ENCODE assay signal across 14 cellular contexts in genomic region chr14:74938873-74939495, GRCh38. TPM values are rescaled to one million over a fixed set of nuclear protein-coding genes. Genes with fewer than 3 reads are reported as not detected.
DNase-seq lines count a peak whose midpoint lies in the region; ATAC-seq, FAIRE-seq and TF ChIP-seq lines count a peak whose summit lies in the region.
"Had no signal": no experiment of that assay in that cellular context is flagged by ENCODE, and none has a peak within 500 bp of the region (broad histone marks: within the 10 kb centered on the region; RNA-seq: fewer than 3 reads in every experiment).

No MANE protein-coding gene starts in this region.

- H2AFZ ChIP-seq in GM12878 (ENCODE audit: control insufficient read depth, low read depth, low read length) = no peak overlapping the region

- RAD21 ChIA-PET in GM12878 (lab: Charles Lee; ENCODE audit: unreplicated experiment) = interaction anchor here (0.8 to 1.9 kb wide), 2 partner anchors 9 to 23 kb away, joined by 3 to 5 read pairs; no protein-coding TSS in a partner anchor

- peak; percentile 2; the same call in 1 of the 3 replicates for ATAC-seq in GM12878
- ATAC-seq in thoracic aorta (ENCODE audit: insufficient number of reproducible peaks, low FRiP score, low read depth) = no peak
- ATAC-seq in HG03432 (IDR thresholded peaks at IDR 0.05; ENCODE audit: unreplicated experiment) = no peak
- ATAC-seq: activated CD4-positive, alpha-beta T cell treated with anti-CD3 and anti-CD28 coated beads for 36 hours; stimulated activated naive CD8-positive, alpha-beta T cell treated with anti-CD3 and anti-CD28 coated beads, Interleukin-15, Interleukin-2, amounts not matched to agents 100 U/mL and 50 U/mL, for 24 hours had no signal

- intact Hi-C loops in GM12878 (cut with micrococcal nuclease; ENCODE audit: unreplicated experiment) = no loop called here

- no peak for TF ChIP-seq RAD21 in GM12878 (IDR thresholded peaks at IDR 0.05; ENCODE audit: insufficient read depth, low read depth, low read length)

- SMC1A ChIA-PET in GM12878 (lab: Charles Lee; ENCODE audit: uncharacterized antibody, unreplicated experiment) = interaction anchor here (0.6 to 2.2 kb wide), 6 partner anchors 9 to 125 kb away, joined by 3 to 6 read pairs (median 5); partner anchors contain the start of gene ACYP1

- H3K4me2 ChIP-seq in GM12878 (ENCODE audit: control insufficient read depth, insufficient read depth) = peak overlapping the region; percentile 28

- no TSS peak for BruUV-seq in GM12878 (replicated peaks; lab: Mats Ljungman, UMichigan)

- no peaks in the 10 kb centered on the region for H3K79me2 ChIP-seq in GM12878 (ENCODE audit: control insufficient read depth, insufficient read depth, low read length)

- H4K20me1 ChIP-seq in GM12878 (ENCODE audit: control insufficient read depth, insufficient read depth) = no peaks in the 10 kb centered on the region

- peak; percentile 3 for DNase-seq in MV-4-11 (lab: John Stamatoyannopoulos, UW)
- DNase-seq in GM12878 (ENCODE audit: low read depth, low spot score) = no peak
- peak; percentile 55 for DNase-seq in myocyte (ENCODE audit: low read depth)
- DNase-seq in thoracic aorta (ENCODE audit: low spot score) = no peak
- no peak for DNase-seq in inferior parietal cortex (ENCODE audit: extremely low spot score)
- no peak for DNase-seq in NCI-H69 (lab: John Stamatoyannopoulos, UW)
- no peak for DNase-seq in OCI-M1 (lab: John Stamatoyannopoulos, UW)
- DNase-seq: activated CD4-positive, alpha-beta T cell treated with anti-CD3 and anti-CD28 coated beads for 36 hours; activated T-cell treated with anti-CD3 and anti-CD28 coated beads, Interleukin-2, amount 50 U/mL, for 24 hours; MM.1S; stimulated activated CD4-positive, alpha-beta T cell treated with anti-CD3 and anti-CD28 coated beads, Interleukin-4, amount 100 ng/mL, for 24 hours; stimulated activated naive CD8-positive, alpha-beta T cell treated with anti-CD3 and anti-CD28 coated beads, Interleukin-15, Interleukin-2, amounts not matched to agents 100 U/mL and 50 U/mL, for 24 hours had no signal

- CTCF ChIA-PET in GM12878 (lab: Yijun Ruan, JAX) = interaction anchor here (1.0 to 2.2 kb wide), 6 partner anchors 9 to 150 kb away, joined by 3 to 11 read pairs (median 4); no protein-coding TSS in a partner anchor

- H3K9me3 ChIP-seq in GM12878 (replicated peaks; ENCODE audit: control insufficient read depth, insufficient read depth, low read length) (no peaks in the 10 kb centered on the region; the same call in 2 of the 3 replicates), thoracic aorta (no peaks in the 10 kb centered on the region)

- H3K4me1 ChIP-seq in GM12878 (ENCODE audit: control insufficient read depth, insufficient read depth, low read length) = peaks cover 46% of the 10 kb centered on the region
- peaks cover 39 to 60% of the 10 kb centered on the region in 2 donors for H3K4me1 ChIP-seq in thoracic aorta (ENCODE audit: control insufficient read depth in 1 of 2, low read depth in 2 of 2)

- no peak for TF ChIP-seq EP300 in GM12878 (IDR thresholded peaks at IDR 0.05; ENCODE audit: borderline replicate concordance in 1 of 2, control insufficient read depth in 1 of 2, low read depth in 2 of 2, low read length in 2 of 2)

- no peaks in the 10 kb centered on the region for H3K36me3 ChIP-seq in GM12878 (ENCODE audit: control insufficient read depth in 2 of 2, insufficient read depth in 2 of 2, low read length in 1 of 2)
- H3K36me3 ChIP-seq in thoracic aorta = no peaks in the 10 kb centered on the region

- FAIRE-seq in GM12878 (lab: Jason Lieb, UNC) = no peak

- TF ChIP-seq CTCF in GM12878 (IDR thresholded peaks at IDR 0.05 in 2 of 3, conservative IDR thresholded peaks at IDR 0.05 in 1 of 3; ENCODE audit: control insufficient read depth in 2 of 3, extremely low read depth in 1 of 3, insufficient read depth in 1 of 3, low read depth in 3 of 3, low read length in 3 of 3) (no peak), thoracic aorta (IDR thresholded peaks at IDR 0.05) (no peak)

- H3K4me3 ChIP-seq in GM12878 (no peak overlapping the region), thoracic aorta (no peak overlapping the region)

- in situ Hi-C loops in GM12878 (cut with MboI) = no loop called here

- no peak for TF ChIP-seq POLR2A in GM12878 (IDR thresholded peaks at IDR 0.05; ENCODE audit: low read depth, low read length)

- WGBS in GM12878 (ENCODE audit: insufficient coverage, insufficient replicate concordance, low lambda C conversion rate, missing lambda C conversion rate) = 52% methylated on average over 8 of the region's 8 CpGs

- H3K27ac ChIP-seq in GM12878 (ENCODE audit: control insufficient read depth, insufficient read depth) (no peak overlapping the region), thoracic aorta (peak overlapping the region; percentile 95 to 98)

- POLR2A ChIA-PET in GM12878 (lab: Charles Lee) = interaction anchor here (1.1 kb wide), 1 partner anchor 15 kb away, joined by 3 read pairs; no protein-coding TSS in a partner anchor

- no peak overlapping the region for H3K9ac ChIP-seq in GM12878 (ENCODE audit: control insufficient read depth, insufficient read depth, low read length)

- H3K27me3 ChIP-seq in GM12878 (replicated peaks in 1 of 2; ENCODE audit: control insufficient read depth in 2 of 2, insufficient read depth in 2 of 2, low read length in 1 of 2) = no peaks in the 10 kb centered on the region
- H3K27me3 ChIP-seq in thoracic aorta (replicated peaks; ENCODE audit: insufficient read depth) = no peaks in the 10 kb centered on the region

TF ChIP-seq in GM12878, 131 proteins besides CTCF, POLR2A, EP300 and RAD21 (continues in another document):
- TF ChIP-seq CBFB (IDR thresholded peaks at IDR 0.05; ENCODE audit: low read depth) (no peak), RELA (IDR thresholded peaks at IDR 0.05; ENCODE audit: borderline replicate concordance, partially characterized antibody) (no peak), ZNF207 (IDR thresholded peaks at IDR 0.05; ENCODE audit: borderline replicate concordance) (no peak)

RNA-seq across cellular contexts. Expression of gene RPS6KL1, which starts 15.9 kb away (rescaled TPM):
- 0.37 and 0.96 TPM in 2 replicates for total RNA-seq in GM12878 (2013; cell fraction: nucleolus; rRNA removed)
- 3.5 and 4.7 TPM in 2 replicates for total RNA-seq in GM12878 (2014; rRNA removed)
- total RNA-seq in GM12878 (2014; rRNA removed; fragmentation: Illumina TruSeq; extraction: Trizol) = 1.9 and 2.1 TPM in 2 replicates
- total RNA-seq in GM12878 (2021) = 2.8 and 4.2 TPM in 2 replicates
- 0.85 TPM for polyA plus RNA-seq in GM12878 (2011; ENCODE audit: low read depth)
- polyA plus RNA-seq in GM12878 (2011; rRNA removed) = 0.04 and 0.14 TPM in 2 replicates
- polyA plus RNA-seq in GM12878 (2011; cell fraction: cytosol; rRNA removed) = 0.07 and 0.08 TPM in 2 replicates
- 0.22 and 0.31 TPM in 2 replicates for polyA plus RNA-seq in GM12878 (2011; cell fraction: nucleus; rRNA removed)
- polyA plus RNA-seq in GM12878 (2012) = 2.6 and 2.9 TPM in 2 replicates
- 0.54 and 2.1 TPM in 2 replicates for polyA plus RNA-seq in GM12878 (2014; fragmentation: Illumina TruSeq; extraction: Trizol)
- polyA plus RNA-seq in GM12878 (2014; fragmentation: Nextera tagmentation; extraction: Ambion mirVana) = under 1 TPM; 0.23 to 0.73 TPM
- 3.4 and 4.2 TPM in 2 replicates for polyA plus RNA-seq in GM12878 (2014; rRNA removed)
- 1 to 10 TPM; 1.3 to 2.0 TPM for polyA plus RNA-seq in GM12878 (2016; fragmentation: Nextera tagmentation; extraction: Ambion mirVana)
- 0.05 TPM in 1 of 2 replicates, not detected in the other for polyA minus RNA-seq in GM12878 (2011; rRNA and poly(A)+ RNA removed)
- not detected in 2 replicates for polyA minus RNA-seq in GM12878 (2011; cell fraction: cytosol; rRNA and poly(A)+ RNA removed)
- 0.29 TPM in 1 of 2 replicates, not detected in the other for polyA minus RNA-seq in GM12878 (2011; cell fraction: nucleus; rRNA and poly(A)+ RNA removed)
- 17.1 and 23.6 TPM in 2 replicates for total RNA-seq in myocyte
- polyA plus RNA-seq in myocyte (2012) = 5.4 TPM
- total RNA-seq in thoracic aorta = 10 to 100 TPM in 1 of 2 donors, 1 to 10 TPM in 1; 9.4 to 17.6 TPM
- total RNA-seq: H4 had no signal

RNA-seq across cellular contexts. Expression of gene PGF, which starts 16.4 kb away (rescaled TPM):
- total RNA-seq in GM12878 (2013; cell fraction: nucleolus; rRNA removed) = 13.5 and 14.0 TPM in 2 replicates
- total RNA-seq in GM12878 (2014; rRNA removed) (0.76 and 0.79 TPM in 2 replicates), GM12878 (2014; rRNA removed; fragmentation: Illumina TruSeq; extraction: Trizol) (0.40 and 0.46 TPM in 2 replicates), GM12878 (2021) (1.0 and 1.1 TPM in 2 replicates), myocyte (12.0 and 19.8 TPM in 2 replicates), thoracic aorta (10 to 100 TPM; 34.4 to 75.3 TPM)
- 1.0 TPM for polyA plus RNA-seq in GM12878 (2011; ENCODE audit: low read depth)
- polyA plus RNA-seq in GM12878 (2011; rRNA removed) (2.4 and 5.5 TPM in 2 replicates), GM12878 (2014; fragmentation: Illumina TruSeq; extraction: Trizol) (0.27 and 0.32 TPM in 2 replicates), GM12878 (2014; fragmentation: Nextera tagmentation; extraction: Ambion mirVana) (under 1 TPM; 0.11 to 0.16 TPM), GM12878 (2014; rRNA removed) (0.46 and 0.66 TPM in 2 replicates), GM12878 (2016; fragmentation: Nextera tagmentation; extraction: Ambion mirVana) (1 to 10 TPM; 3.5 to 4.2 TPM)
- polyA plus RNA-seq in GM12878 (2011; cell fraction: cytosol; rRNA removed) = 4.5 and 4.9 TPM in 2 replicates
- 7.8 and 12.6 TPM in 2 replicates for polyA plus RNA-seq in GM12878 (2011; cell fraction: nucleus; rRNA removed)
- polyA plus RNA-seq in GM12878 (2012) = 2.0 and 2.9 TPM in 2 replicates
- 3.4 and 6.9 TPM in 2 replicates for polyA minus RNA-seq in GM12878 (2011; rRNA and poly(A)+ RNA removed)
- 1.4 and 3.5 TPM in 2 replicates for polyA minus RNA-seq in GM12878 (2011; cell fraction: cytosol; rRNA and poly(A)+ RNA removed)
- 8.7 and 9.3 TPM in 2 replicates for polyA minus RNA-seq in GM12878 (2011; cell fraction: nucleus; rRNA and poly(A)+ RNA removed)
- polyA plus RNA-seq in myocyte (2012) = 10.2 TPM

RNA-seq across cellular contexts. Expression of gene DLST, which starts 57.3 kb away (rescaled TPM):
- total RNA-seq in GM12878 (2013; cell fraction: nucleolus; rRNA removed) = 115 and 132 TPM in 2 replicates
- total RNA-seq in GM12878 (2014; rRNA removed) (64.7 and 67.0 TPM in 2 replicates), GM12878 (2014; rRNA removed; fragmentation: Illumina TruSeq; extraction: Trizol) (68.3 and 72.9 TPM in 2 replicates), GM12878 (2021) (118 and 126 TPM in 2 replicates), myocyte (38.7 and 39.3 TPM in 2 replicates), thoracic aorta (10 to 100 TPM; 68.6 to 91.6 TPM)
- polyA plus RNA-seq in GM12878 (2011; ENCODE audit: low read depth) = 49.5 TPM
- polyA plus RNA-seq in GM12878 (2011; rRNA removed) (127 and 141 TPM in 2 replicates), GM12878 (2014; fragmentation: Illumina TruSeq; extraction: Trizol) (116 and 119 TPM in 2 replicates), GM12878 (2014; fragmentation: Nextera tagmentation; extraction: Ambion mirVana) (10 to 100 TPM in 1 of 2 experiments, 1 to 10 TPM in 1; 2.9 to 12.2 TPM), GM12878 (2014; rRNA removed) (113 and 116 TPM in 2 replicates), GM12878 (2016; fragmentation: Nextera tagmentation; extraction: Ambion mirVana) (10 to 100 TPM; 10.8 to 14.9 TPM)
- polyA plus RNA-seq in GM12878 (2011; cell fraction: cytosol; rRNA removed) = 189 and 215 TPM in 2 replicates
- 134 and 155 TPM in 2 replicates for polyA plus RNA-seq in GM12878 (2011; cell fraction: nucleus; rRNA removed)
- polyA plus RNA-seq in GM12878 (2012) = 68.5 and 77.5 TPM in 2 replicates
- polyA minus RNA-seq in GM12878 (2011; rRNA and poly(A)+ RNA removed) = 130 and 164 TPM in 2 replicates
- 32.6 and 43.8 TPM in 2 replicates for polyA minus RNA-seq in GM12878 (2011; cell fraction: cytosol; rRNA and poly(A)+ RNA removed)
- 40.4 and 50.0 TPM in 2 replicates for polyA minus RNA-seq in GM12878 (2011; cell fraction: nucleus; rRNA and poly(A)+ RNA removed)
- 68.4 TPM for polyA plus RNA-seq in myocyte (2012)

Comparison
In these comparisons a context has a peak if more than half of its experiments do, and no peak if none do; other contexts are left out.
1. DNase-seq: peak in MV-4-11 (single experiment) and myocyte (single experiment); none in GM12878 (single experiment), thoracic aorta (single experiment), inferior parietal cortex (single experiment), NCI-H69 (single experiment) and OCI-M1 (single experiment).